17 cellular contexts compared by ENCODE assay signal in the genomic region with DNA sequence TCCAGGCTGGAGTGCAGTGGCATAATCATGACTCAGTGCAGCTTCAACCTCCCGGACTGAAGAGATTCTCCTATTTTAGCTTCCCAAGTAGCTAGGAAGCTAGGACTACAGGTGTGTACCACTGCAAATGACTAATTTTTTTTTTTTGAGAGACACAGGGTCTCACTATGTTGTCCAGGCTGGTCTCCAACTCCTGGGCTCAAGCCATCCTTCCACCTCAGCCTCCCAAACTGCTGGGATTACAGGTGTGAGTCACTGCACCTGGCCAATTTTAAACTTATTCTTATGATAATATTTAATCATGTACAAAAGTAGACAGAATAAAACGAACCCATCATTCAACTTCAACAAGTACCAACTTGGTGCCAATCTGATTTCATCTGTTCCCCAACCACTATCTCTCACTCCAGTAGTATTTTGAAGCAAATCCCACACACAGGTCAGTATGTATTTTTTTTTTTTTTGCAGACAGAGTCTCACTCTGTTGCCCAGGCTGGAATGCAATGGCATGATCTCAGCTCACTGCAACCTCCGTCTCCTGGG. TPM values are rescaled to one million over a fixed set of nuclear protein-coding genes. Genes with fewer than 3 reads are reported as not detected.
A peak's percentile ranks its signal among the peaks of the same experiment; 100 is the strongest.
DNase-seq lines count a peak whose midpoint lies in the region; ATAC-seq and TF ChIP-seq lines count a peak whose summit lies in the region.
"Had no signal": no experiment of that assay in that cellular context is flagged by ENCODE, and none has a peak within 500 bp of the region (broad histone marks: within the 10 kb centered on the region; RNA-seq: fewer than 3 reads in every experiment).

No MANE protein-coding gene starts in this region.

- H3K27ac Mint-ChIP-seq in type B pancreatic cell: peak overlapping the region; percentile 26
- H3K27ac Mint-ChIP-seq: nephron had no signal

- WGBS in heart right ventricle, 2 donors: 86% methylated on average over 3 of the region's 3 CpGs

- intact Hi-C loops in left ventricle myocardium inferior (cut with micrococcal nuclease): no loop called here
- intact Hi-C loops in heart right ventricle (cut with DNase I): no loop called here

- H3K36me3 Mint-ChIP-seq in type B pancreatic cell: peaks cover 42% of the 10 kb centered on the region

- peaks cover 29% of the 10 kb centered on the region for H3K36me3 ChIP-seq in left ventricle myocardium inferior
- peaks cover 0 to 77% (median 3%) of the 10 kb centered on the region in 9 donors for H3K36me3 ChIP-seq in heart right ventricle
- peaks cover 63% of the 10 kb centered on the region for H3K36me3 ChIP-seq in WERI-Rb-1

- ATAC-seq in heart right ventricle (no peak), HG03280 (IDR thresholded peaks at IDR 0.05; ENCODE audit: unreplicated experiment) (no peak)

- H3K4me1 ChIP-seq in left ventricle myocardium inferior (peaks cover 92% of the 10 kb centered on the region), heart right ventricle (peaks cover 6 to 82% (median 60%) of the 10 kb centered on the region in 9 donors)

- H3K27me3 Mint-ChIP-seq in type B pancreatic cell: no peaks in the 10 kb centered on the region
- H3K27me3 Mint-ChIP-seq: brain had no signal

- TF ChIP-seq CTCF in left ventricle myocardium inferior (IDR thresholded peaks at IDR 0.05; ENCODE audit: borderline replicate concordance) (no peak), heart right ventricle (IDR thresholded peaks at IDR 0.05) (no peak), WERI-Rb-1 (IDR thresholded peaks at IDR 0.05; ENCODE audit: low read depth, low read length) (no peak), type B pancreatic cell (conservative IDR thresholded peaks at IDR 0.05) (no peak)

- H3K9me3 Mint-ChIP-seq in type B pancreatic cell: no peaks in the 10 kb centered on the region
- H3K9me3 Mint-ChIP-seq: nephron had no signal

- H3K4me3 Mint-ChIP-seq in type B pancreatic cell: no peak overlapping the region
- H3K4me3 Mint-ChIP-seq: brain, nephron had no signal

- peaks cover 39% of the 10 kb centered on the region for H3K4me1 Mint-ChIP-seq in type B pancreatic cell (ENCODE audit: unreplicated experiment)

- no peaks in the 10 kb centered on the region for H3K27me3 ChIP-seq in left ventricle myocardium inferior (ENCODE audit: low read depth)
- H3K27me3 ChIP-seq in heart right ventricle: no peaks in the 10 kb centered on the region
- H3K27me3 ChIP-seq in WERI-Rb-1 (ENCODE audit: insufficient read depth, low read depth, severe bottlenecking): no peaks in the 10 kb centered on the region
- H3K27me3 ChIP-seq: MG63, thyroid gland had no signal

- no peaks in the 10 kb centered on the region for H3K9me3 ChIP-seq in left ventricle myocardium inferior (replicated peaks)
- H3K9me3 ChIP-seq in heart right ventricle: no peaks in the 10 kb centered on the region
- no peaks in the 10 kb centered on the region for H3K9me3 ChIP-seq in WERI-Rb-1 (ENCODE audit: severe bottlenecking)
- H3K9me3 ChIP-seq: MG63, thyroid gland had no signal

- DNase-seq in left ventricle myocardium inferior (no peak), heart right ventricle (no peak), WERI-Rb-1 (no peak), epithelial cell of prostate (ENCODE audit: low read depth, low spot score) (no peak), type B pancreatic cell (ENCODE audit: extremely low spot score, unreplicated experiment) (no peak), 8988T (no peak), NCI-H1092 treated with DMSO at 0.1 percent for 48 hours (lab: John Stamatoyannopoulos, UW) (no peak)
- DNase-seq: activated gamma-delta T cell, MG63, NCI-H774, retina, thyroid gland had no signal

- H3K27ac ChIP-seq in left ventricle myocardium inferior (replicated peaks) (peak overlapping the region; percentile 10), heart right ventricle (peak overlapping the region in 4 of 10 donors; percentile 9 to 62 (median 20)), WERI-Rb-1 (peak overlapping the region; percentile 23), epithelial cell of prostate (peak overlapping the region; percentile 100)
- H3K27ac ChIP-seq: thyroid gland had no signal

- no peak overlapping the region for H3K4me3 ChIP-seq in left ventricle myocardium inferior
- no peak overlapping the region for H3K4me3 ChIP-seq in heart right ventricle
- H3K4me3 ChIP-seq in WERI-Rb-1 (ENCODE audit: low read depth, low read length): no peak overlapping the region
- H3K4me3 ChIP-seq: MG63, thyroid gland had no signal

RNA-seq across cellular contexts. Expression of a gene that starts 32.5 kb away (rescaled TPM):
- total RNA-seq in left ventricle myocardium inferior (53.2 TPM), heart right ventricle (10 to 100 TPM; 34.7 to 97.4 (median 45.9) TPM), type B pancreatic cell (ENCODE audit: low replicate concordance) (142 and 243 TPM in 2 replicates)
- polyA plus RNA-seq in heart right ventricle: 100 to 1,000 TPM in 1 of 2 donors, 10 to 100 TPM in 1; 35.2 to 128 TPM

RNA-seq across cellular contexts. Expression of a gene that starts 48.9 kb away (rescaled TPM):
- total RNA-seq in left ventricle myocardium inferior (0.71 TPM), heart right ventricle (1 to 10 TPM in 4 of 10 donors, under 1 TPM in 6; 0.17 to 9.6 (median 0.85) TPM), type B pancreatic cell (ENCODE audit: low replicate concordance) (45.0 and 130 TPM in 2 replicates)
- polyA plus RNA-seq in heart right ventricle: under 1 TPM; 0.29 to 0.72 TPM

RNA-seq across cellular contexts. Expression of a gene that starts 52.5 kb away (rescaled TPM):
- total RNA-seq in left ventricle myocardium inferior: 7.6 TPM
- 10 to 100 TPM in 3 of 10 donors, 1 to 10 TPM in 7; 3.8 to 20.1 (median 7.5) TPM for total RNA-seq in heart right ventricle
- polyA plus RNA-seq in heart right ventricle: 100 to 1,000 TPM in 1 of 2 donors, 10 to 100 TPM in 1; 30.4 to 103 TPM
- not detected in 2 replicates for total RNA-seq in type B pancreatic cell (ENCODE audit: low replicate concordance)
- total RNA-seq: RPMI7951; T-helper 2 cell treated with Interferon-gamma antibody and Interleukin-4, amounts not matched to agents 100 ng/mL and 5 ng/mL, for 36 hours had no signal
